12 cellular contexts compared by ENCODE assay signal in the genomic region with DNA sequence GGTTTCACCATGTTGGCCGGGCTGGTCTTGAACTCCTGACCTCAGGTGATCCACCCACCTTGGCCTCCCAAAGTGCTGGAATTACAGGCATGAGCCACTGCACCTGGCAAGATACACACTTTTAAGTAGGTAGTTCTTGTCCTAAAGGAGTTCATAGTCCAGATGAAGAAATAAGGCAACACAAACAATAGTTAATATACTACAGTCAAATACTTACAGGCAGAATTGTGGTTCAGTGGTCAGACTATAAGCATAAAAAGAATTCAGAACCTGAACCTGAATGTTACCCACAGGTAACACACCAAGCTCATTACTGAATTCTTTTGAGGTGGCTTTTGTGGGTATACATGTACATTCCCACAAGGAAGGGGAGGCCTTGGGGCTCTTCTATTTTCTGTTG. TPM values are rescaled to one million over a fixed set of nuclear protein-coding genes. Genes with fewer than 3 reads are reported as not detected.
DNase-seq lines count a peak whose midpoint lies in the region; ATAC-seq and TF ChIP-seq lines count a peak whose summit lies in the region.
"Had no signal": no experiment of that assay in that cellular context is flagged by ENCODE, and none has a peak within 500 bp of the region (broad histone marks: within the 10 kb centered on the region; RNA-seq: fewer than 3 reads in every experiment).

No MANE protein-coding gene starts in this region.

- no peak for ATAC-seq in CD8-positive, alpha-beta T cell
- ATAC-seq in activated naive CD8-positive, alpha-beta T cell treated with anti-CD3 and anti-CD28 coated beads, Interleukin-2, amount 50 U/mL, for 24 hours, result no peak
- ATAC-seq in GM19463 (IDR thresholded peaks at IDR 0.05; ENCODE audit: unreplicated experiment), result no peak

- no peaks in the 10 kb centered on the region for H4K20me1 ChIP-seq in KMS-11 (ENCODE audit: insufficient read depth)
- peaks cover 5% of the 10 kb centered on the region for H4K20me1 ChIP-seq in neural progenitor cell (ENCODE audit: low read depth)

- H3K9me3 ChIP-seq in CD8-positive, alpha-beta T cell (ENCODE audit: low read length), result no peaks in the 10 kb centered on the region
- no peaks in the 10 kb centered on the region for H3K9me3 ChIP-seq in neural progenitor cell (ENCODE audit: low read depth)
- H3K9me3 ChIP-seq: adrenal gland, sigmoid colon had no signal

- no peak for TF ChIP-seq CTCF in CD8-positive, alpha-beta T cell (IDR thresholded peaks at IDR 0.05)
- no peak for TF ChIP-seq CTCF in KMS-11 (conservative IDR thresholded peaks at IDR 0.05; ENCODE audit: low read depth, low read length)
- no peak for TF ChIP-seq CTCF in neural progenitor cell (IDR thresholded peaks at IDR 0.05)

- H3K27ac ChIP-seq in CD8-positive, alpha-beta T cell (ENCODE audit: low read depth, low read length), result no peak overlapping the region
- H3K27ac ChIP-seq in KMS-11 (no peak overlapping the region), neural progenitor cell (no peak overlapping the region)

- POLR2A ChIA-PET in CD8-positive, alpha-beta T cell (lab: Charles Lee), result no interaction called here

- H3K79me2 ChIP-seq in KMS-11 (ENCODE audit: insufficient read depth, low read depth), result peaks cover 42% of the 10 kb centered on the region
- H3K79me2 ChIP-seq in neural progenitor cell (ENCODE audit: low read depth), result peaks cover 58% of the 10 kb centered on the region

- no peak overlapping the region for H2AFZ ChIP-seq in KMS-11 (ENCODE audit: low read depth)
- no peak overlapping the region for H2AFZ ChIP-seq in neural progenitor cell (replicated peaks)

- H3K4me2 ChIP-seq in KMS-11 (peak overlapping the region; percentile 98), neural progenitor cell (no peak overlapping the region)

- TF ChIP-seq POLR2A in erythroblast (IDR thresholded peaks at IDR 0.05; ENCODE audit: low read length), result no peak

- peaks cover 19% of the 10 kb centered on the region for H3F3A ChIP-seq in neural progenitor cell (ENCODE audit: low read depth)

- intact Hi-C loops in CD8-positive, alpha-beta T cell (cut with DNase I, micrococcal nuclease), result loop anchor here in 1 of 2 experiments (2.0 to 5.0 kb wide), 3 partner anchors 610 to 1525 kb away; a partner anchor contains a TSS

- H3K36me3 ChIP-seq in CD8-positive, alpha-beta T cell (ENCODE audit: insufficient read depth, low read length), result peaks cover 13% of the 10 kb centered on the region
- H3K36me3 ChIP-seq in KMS-11 (ENCODE audit: insufficient read depth), result no peaks in the 10 kb centered on the region
- no peaks in the 10 kb centered on the region for H3K36me3 ChIP-seq in neural progenitor cell

- H3K27ac Mint-ChIP-seq in CD8-positive, alpha-beta T cell, result no peak overlapping the region
- no peak overlapping the region for H3K27ac Mint-ChIP-seq in activated naive CD8-positive, alpha-beta T cell treated with anti-CD3 and anti-CD28 coated beads, Interleukin-2, amount 50 U/mL, for 24 hours
- no peak overlapping the region for H3K27ac Mint-ChIP-seq in neural progenitor cell

- H3K27me3 Mint-ChIP-seq in CD8-positive, alpha-beta T cell (ENCODE audit: low read depth), result no peaks in the 10 kb centered on the region
- H3K27me3 Mint-ChIP-seq in activated naive CD8-positive, alpha-beta T cell treated with anti-CD3 and anti-CD28 coated beads, Interleukin-2, amount 50 U/mL, for 24 hours, result no peaks in the 10 kb centered on the region
- peaks cover 6% of the 10 kb centered on the region for H3K27me3 Mint-ChIP-seq in neural progenitor cell (ENCODE audit: insufficient read depth, low read depth)

- H3K27me3 ChIP-seq in CD8-positive, alpha-beta T cell (ENCODE audit: insufficient read depth, low read length), result no peaks in the 10 kb centered on the region
- H3K27me3 ChIP-seq in KMS-11 (ENCODE audit: insufficient read depth, low read depth) (peaks cover 9% of the 10 kb centered on the region; the same call in 1 of the 2 replicates), neural progenitor cell (no peaks in the 10 kb centered on the region)
- H3K27me3 ChIP-seq: adrenal gland, sigmoid colon had no signal

- H3K4me1 ChIP-seq in CD8-positive, alpha-beta T cell (ENCODE audit: insufficient read depth, low read length), result peaks cover 16% of the 10 kb centered on the region
- peaks cover 22% of the 10 kb centered on the region for H3K4me1 ChIP-seq in KMS-11 (ENCODE audit: low read depth, poor library complexity, severe bottlenecking)
- peaks cover 8% of the 10 kb centered on the region for H3K4me1 ChIP-seq in neural progenitor cell

- no peaks in the 10 kb centered on the region for H3K9me3 Mint-ChIP-seq in CD8-positive, alpha-beta T cell
- no peaks in the 10 kb centered on the region for H3K9me3 Mint-ChIP-seq in activated naive CD8-positive, alpha-beta T cell treated with anti-CD3 and anti-CD28 coated beads, Interleukin-2, amount 50 U/mL, for 24 hours
- H3K9me3 Mint-ChIP-seq in neural progenitor cell, result no peaks in the 10 kb centered on the region

- peaks cover 31% of the 10 kb centered on the region for H3K36me3 Mint-ChIP-seq in CD8-positive, alpha-beta T cell
- H3K36me3 Mint-ChIP-seq in activated naive CD8-positive, alpha-beta T cell treated with anti-CD3 and anti-CD28 coated beads, Interleukin-2, amount 50 U/mL, for 24 hours (ENCODE audit: low read depth), result peaks cover 17% of the 10 kb centered on the region
- H3K36me3 Mint-ChIP-seq in neural progenitor cell, result peaks cover 2% of the 10 kb centered on the region

- DNase-seq in CD8-positive, alpha-beta T cell, result no peak
- no peak for DNase-seq in activated naive CD8-positive, alpha-beta T cell treated with anti-CD3 and anti-CD28 coated beads, Interleukin-2, amount 50 U/mL, for 24 hours
- DNase-seq in neural progenitor cell (ENCODE audit: low spot score), result no peak
- no peak for DNase-seq in NCI-H2029 (lab: John Stamatoyannopoulos, UW)
- no peak for DNase-seq in erythroblast (lab: John Stamatoyannopoulos, UW)
- DNase-seq: activated CD4-positive, alpha-beta T cell treated with anti-CD3 and anti-CD28 coated beads for 48 hours; adrenal gland; Kasumi-1; NK-92 treated with Interleukin-12 subunit alpha and Interleukin-12 subunit beta, amount 100 ng/mL, for 24 hours; sigmoid colon had no signal

- peaks cover 33% of the 10 kb centered on the region for H3K4me1 Mint-ChIP-seq in CD8-positive, alpha-beta T cell (ENCODE audit: low read depth)
- peaks cover 33% of the 10 kb centered on the region for H3K4me1 Mint-ChIP-seq in activated naive CD8-positive, alpha-beta T cell treated with anti-CD3 and anti-CD28 coated beads, Interleukin-2, amount 50 U/mL, for 24 hours
- H3K4me1 Mint-ChIP-seq in neural progenitor cell, result peaks cover 16% of the 10 kb centered on the region

- H3K9ac ChIP-seq in KMS-11 (no peak overlapping the region), neural progenitor cell (no peak overlapping the region)

- H3K4me3 ChIP-seq in CD8-positive, alpha-beta T cell (ENCODE audit: low read depth, low read length), result no peak overlapping the region
- no peak overlapping the region for H3K4me3 ChIP-seq in KMS-11 (IDR thresholded peaks at IDR 0.05; ENCODE audit: insufficient read depth, low read depth, low read length)
- no peak overlapping the region for H3K4me3 ChIP-seq in neural progenitor cell
- H3K4me3 ChIP-seq: adrenal gland had no signal

- CTCF ChIA-PET in CD8-positive, alpha-beta T cell (lab: Charles Lee), result no interaction called here

- peak overlapping the region; percentile 61 for H3K4me3 Mint-ChIP-seq in CD8-positive, alpha-beta T cell
- peak overlapping the region; percentile 99 for H3K4me3 Mint-ChIP-seq in activated naive CD8-positive, alpha-beta T cell treated with anti-CD3 and anti-CD28 coated beads, Interleukin-2, amount 50 U/mL, for 24 hours
- H3K4me3 Mint-ChIP-seq in neural progenitor cell, result peak overlapping the region; percentile 64

RNA-seq across cellular contexts. Expression of a gene that starts 1.8 kb away (rescaled TPM):
- total RNA-seq in CD8-positive, alpha-beta T cell, result 10 to 100 TPM; 66.2 to 71.8 TPM
- total RNA-seq in neural progenitor cell (ENCODE audit: low replicate concordance), result 53.8 and 61.2 TPM in 2 replicates

RNA-seq across cellular contexts. Expression of a gene that starts 40.3 kb away (rescaled TPM):
- total RNA-seq in CD8-positive, alpha-beta T cell, result 10 to 100 TPM; 23.4 to 24.2 TPM
- total RNA-seq in neural progenitor cell (ENCODE audit: low replicate concordance), result 18.8 and 46.6 TPM in 2 replicates
